ENCODE assay signal across 1 cellular context in genomic region chr2:27929916-27930486, GRCh38.
A peak's percentile ranks its signal among the peaks of the same experiment; 100 is the strongest.
TF ChIP-seq lines count a peak whose summit lies in the region.

No MANE protein-coding gene starts in this region.

TF ChIP-seq in HepG2, 621 proteins besides CTCF, POLR2A, EP300 and RAD21 (continued from another document and continues in another):
- TF ChIP-seq ZNF362 (CRISPR knock-in tag; IDR thresholded peaks at IDR 0.05; ENCODE audit: borderline replicate concordance) (no peak; the same call in 1 of the 2 replicates), PAF1 (CRISPR knock-in tag; IDR thresholded peaks at IDR 0.05) (no peak), ARNT2 (CRISPR knock-in tag; IDR thresholded peaks at IDR 0.05; ENCODE audit: low read depth) (no peak), ZNF703 (CRISPR knock-in tag; IDR thresholded peaks at IDR 0.05; ENCODE audit: borderline replicate concordance) (no peak), SAFB2 (CRISPR knock-in tag; IDR thresholded peaks at IDR 0.05; ENCODE audit: borderline replicate concordance, low read depth) (no peak), ZNF761 (CRISPR knock-in tag; conservative IDR thresholded peaks at IDR 0.05) (no peak), NFIC (IDR thresholded peaks at IDR 0.05; ENCODE audit: low read length) (no peak), JDP2 (CRISPR knock-in tag; IDR thresholded peaks at IDR 0.05; ENCODE audit: borderline replicate concordance) (no peak), LRRFIP1 (CRISPR knock-in tag; conservative IDR thresholded peaks at IDR 0.05) (no peak), GATAD1 (CRISPR knock-in tag; IDR thresholded peaks at IDR 0.05) (no peak), ZMYM2 (CRISPR knock-in tag; IDR thresholded peaks at IDR 0.05) (peak; percentile 39; the same call in 1 of the 2 replicates), ZNF652 (CRISPR knock-in tag; IDR thresholded peaks at IDR 0.05; ENCODE audit: borderline replicate concordance, low read depth) (no peak), EZH2 (conservative IDR thresholded peaks at IDR 0.05; ENCODE audit: low read depth, low read length) (no peak), ZNF607 (CRISPR knock-in tag; IDR thresholded peaks at IDR 0.05; ENCODE audit: borderline replicate concordance) (no peak), NAIF1 (CRISPR knock-in tag; IDR thresholded peaks at IDR 0.05; ENCODE audit: borderline replicate concordance) (no peak), SAP130 (CRISPR knock-in tag; IDR thresholded peaks at IDR 0.05; ENCODE audit: low read depth) (no peak), SMARCC2 (IDR thresholded peaks at IDR 0.05) (no peak), NR0B2 (CRISPR knock-in tag; IDR thresholded peaks at IDR 0.05) (no peak), ZNF17 (CRISPR knock-in tag; IDR thresholded peaks at IDR 0.05) (no peak), ZNF205 (CRISPR knock-in tag; IDR thresholded peaks at IDR 0.05) (no peak), HNF4A (CRISPR knock-in tag; IDR thresholded peaks at IDR 0.05) (peak; percentile 48), ZNF562 (CRISPR knock-in tag; IDR thresholded peaks at IDR 0.05; ENCODE audit: borderline replicate concordance) (no peak), RFX1 (IDR thresholded peaks at IDR 0.05) (no peak), ZIK1 (CRISPR knock-in tag; IDR thresholded peaks at IDR 0.05; ENCODE audit: borderline replicate concordance, low read depth) (no peak), CEBPG (CRISPR knock-in tag; IDR thresholded peaks at IDR 0.05) (peak; percentile 64), JUND (CRISPR knock-in tag; IDR thresholded peaks at IDR 0.05) (no peak), SNAPC4 (CRISPR knock-in tag; IDR thresholded peaks at IDR 0.05) (no peak), ZMYM4 (CRISPR knock-in tag; IDR thresholded peaks at IDR 0.05) (peak; percentile 59; the same call in 1 of the 2 replicates), MXI1 (IDR thresholded peaks at IDR 0.05; ENCODE audit: borderline replicate concordance, low read depth, low read length) (no peak), ZNF101 (CRISPR knock-in tag; IDR thresholded peaks at IDR 0.05; ENCODE audit: borderline replicate concordance, low read depth) (no peak), E2F1 (CRISPR knock-in tag; IDR thresholded peaks at IDR 0.05) (no peak), ZNF564 (CRISPR knock-in tag; IDR thresholded peaks at IDR 0.05) (no peak), EHMT2 (IDR thresholded peaks at IDR 0.05; ENCODE audit: borderline replicate concordance, low read depth, low read length) (peak; percentile 73; the same call in 1 of the 2 replicates), PHF8 (CRISPR knock-in tag; IDR thresholded peaks at IDR 0.05) (no peak), RBM39 (IDR thresholded peaks at IDR 0.05; ENCODE audit: low read depth, low read length, poor library complexity, severe bottlenecking) (no peak), ZNF878 (CRISPR knock-in tag; IDR thresholded peaks at IDR 0.05) (0 out of 2 replicates have a peak, but pooled peaks have one; percentile 40), NFAT5 (CRISPR knock-in tag; IDR thresholded peaks at IDR 0.05) (no peak), HOXD1 (CRISPR knock-in tag; IDR thresholded peaks at IDR 0.05) (no peak), KMT2A (CRISPR knock-in tag; IDR thresholded peaks at IDR 0.05) (no peak), ATF3 (CRISPR knock-in tag; IDR thresholded peaks at IDR 0.05) (no peak), BRCA1 (CRISPR knock-in tag; IDR thresholded peaks at IDR 0.05) (no peak), ARID5B (CRISPR knock-in tag; IDR thresholded peaks at IDR 0.05) (0 out of 2 replicates have a peak, but pooled peaks have one; percentile 13), HMG20A (CRISPR knock-in tag; IDR thresholded peaks at IDR 0.05; ENCODE audit: borderline replicate concordance) (0 out of 2 replicates have a peak, but pooled peaks have one; percentile 22)
